8 cellular contexts compared by ENCODE assay signal in genomic region chr1:40711465-40712404, GRCh38. TPM values are rescaled to one million over a fixed set of nuclear protein-coding genes. Genes with fewer than 3 reads are reported as not detected.
DNase-seq lines count a peak whose midpoint lies in the region; ATAC-seq and FAIRE-seq lines count a peak whose summit lies in the region.

No MANE protein-coding gene starts in this region.

- peak; percentile 61 for FAIRE-seq in GM19239 (lab: Jason Lieb, UNC)

- POLR2A ChIA-PET in naive thymus-derived CD4-positive, alpha-beta T cell (lab: Charles Lee), result interaction anchor here (0.8 to 11.8 kb wide), 2 partner anchors 20 to 105 kb away, joined by 4 to 123 read pairs; partner anchors contain the start of gene NFYC

- ATAC-seq in naive thymus-derived CD4-positive, alpha-beta T cell, result no peak
- ATAC-seq in GM19463 (IDR thresholded peaks at IDR 0.05; ENCODE audit: unreplicated experiment), result no peak
- no peak for ATAC-seq in HG02678 (IDR thresholded peaks at IDR 0.05; ENCODE audit: unreplicated experiment)
- ATAC-seq in GM21576 (IDR thresholded peaks at IDR 0.05; ENCODE audit: unreplicated experiment), result no peak

- peaks cover 47 to 78% (median 66%) of the 10 kb centered on the region in 7 donors for H3K4me1 Mint-ChIP-seq in naive thymus-derived CD4-positive, alpha-beta T cell

- H3K27me3 ChIP-seq in endocrine pancreas (ENCODE audit: control insufficient read depth, insufficient read depth, low read length), result no peaks in the 10 kb centered on the region
- H3K27me3 ChIP-seq in naive thymus-derived CD4-positive, alpha-beta T cell (ENCODE audit: control insufficient read depth in 2 of 2, insufficient read depth in 2 of 2, low read length in 2 of 2), result no peaks in the 10 kb centered on the region

- H3K27ac Mint-ChIP-seq in naive thymus-derived CD4-positive, alpha-beta T cell, result peak overlapping the region in 6 of 9 donors; percentile 15 to 97 (median 50)

- no peaks in the 10 kb centered on the region for H3K27me3 Mint-ChIP-seq in naive thymus-derived CD4-positive, alpha-beta T cell

- DNase-seq in GM19239 (ENCODE audit: insufficient read length, low spot score) (no peak), OCI-M1 (lab: John Stamatoyannopoulos, UW) (peak; percentile 65)
- DNase-seq in naive thymus-derived CD4-positive, alpha-beta T cell, result no peak
- no peak for DNase-seq in stimulated activated CD4-positive, alpha-beta T cell treated with anti-CD3 and anti-CD28 coated beads, Interleukin-4, amount 100 ng/mL, for 4 hours

- H3K9me3 Mint-ChIP-seq in naive thymus-derived CD4-positive, alpha-beta T cell, result no peaks in the 10 kb centered on the region

- peaks cover 0 to 18% (median 13%) of the 10 kb centered on the region in 5 donors for H3K36me3 Mint-ChIP-seq in naive thymus-derived CD4-positive, alpha-beta T cell

- no peaks in the 10 kb centered on the region for H3K36me3 ChIP-seq in endocrine pancreas (ENCODE audit: control insufficient read depth, insufficient read depth, low read length)
- H3K36me3 ChIP-seq in naive thymus-derived CD4-positive, alpha-beta T cell (ENCODE audit: control insufficient read depth in 2 of 3, insufficient read depth in 3 of 3, low read length in 3 of 3), result no peaks in the 10 kb centered on the region

- no peaks in the 10 kb centered on the region for H3K9me3 ChIP-seq in endocrine pancreas (ENCODE audit: control insufficient read depth, low read length)
- no peaks in the 10 kb centered on the region for H3K9me3 ChIP-seq in naive thymus-derived CD4-positive, alpha-beta T cell (ENCODE audit: control insufficient read depth in 2 of 3, low read length in 3 of 3)

- CTCF ChIA-PET in naive thymus-derived CD4-positive, alpha-beta T cell (lab: Charles Lee), result interaction anchor here (0.6 kb wide), 1 partner anchor 657 kb away, joined by 3 read pairs; no protein-coding TSS in a partner anchor

- H3K4me3 ChIP-seq in endocrine pancreas (ENCODE audit: control insufficient read depth, insufficient read depth, low read length), result peak overlapping the region; percentile 83
- H3K4me3 ChIP-seq in naive thymus-derived CD4-positive, alpha-beta T cell (ENCODE audit: low read length), result no peak overlapping the region

- peaks cover 32% of the 10 kb centered on the region for H3K4me1 ChIP-seq in endocrine pancreas (ENCODE audit: control insufficient read depth, insufficient read depth, low read length)
- peaks cover 41 to 50% of the 10 kb centered on the region in 2 donors for H3K4me1 ChIP-seq in naive thymus-derived CD4-positive, alpha-beta T cell (ENCODE audit: control insufficient read depth in 2 of 2, insufficient read depth in 2 of 2, low read length in 2 of 2)

- no peak overlapping the region for H3K9ac ChIP-seq in endocrine pancreas (ENCODE audit: control insufficient read depth, insufficient read depth, low read length)

- H3K4me3 Mint-ChIP-seq in naive thymus-derived CD4-positive, alpha-beta T cell, result peak overlapping the region; percentile 13 to 99 (median 58)

- no peak overlapping the region for H3K27ac ChIP-seq in naive thymus-derived CD4-positive, alpha-beta T cell (ENCODE audit: low read depth, low read length)

- intact Hi-C loops in naive thymus-derived CD4-positive, alpha-beta T cell (cut with micrococcal nuclease), result loop anchor here in 1 of 2 donors (1.0 kb wide), 1 partner anchor 42 kb away; no protein-coding TSS in a partner anchor

RNA-seq across cellular contexts. Expression of gene NFYC, which starts 20.2 kb away (rescaled TPM):
- 10 to 100 TPM; 44.2 to 88.5 (median 73.6) TPM for total RNA-seq in naive thymus-derived CD4-positive, alpha-beta T cell
- polyA plus RNA-seq in naive thymus-derived CD4-positive, alpha-beta T cell, result 10 to 100 TPM; 36.2 to 63.4 TPM

RNA-seq across cellular contexts. Expression of gene RIMS3, which starts 46.3 kb away (rescaled TPM):
- total RNA-seq in naive thymus-derived CD4-positive, alpha-beta T cell, result 1 to 10 TPM; 1.1 to 2.8 (median 2.2) TPM
- polyA plus RNA-seq in naive thymus-derived CD4-positive, alpha-beta T cell, result 1 to 10 TPM; 2.2 to 4.3 TPM
